In genomic region chr2:10795508-10796046, GRCh38 we compare ENCODE assay signal across 23 cellular contexts.
"Had no signal": no experiment of that assay in that cellular context is flagged by ENCODE, and none has a peak within 500 bp of the region (broad histone marks: within the 10 kb centered on the region; RNA-seq: fewer than 3 reads in every experiment).

No MANE protein-coding gene starts in this region.

- H3K9me3 Mint-ChIP-seq: naive thymus-derived CD4-positive, alpha-beta T cell; stimulated activated memory B cell treated with anti-CD40 and anti-IgM and Interleukin-4, amounts not matched to agents 10 μg/mL and 1 μg/mL and 100 μg/mL, for 72 hours had no signal

- H3K27me3 Mint-ChIP-seq: naive thymus-derived CD4-positive, alpha-beta T cell; stimulated activated memory B cell treated with anti-CD40 and anti-IgM and Interleukin-4, amounts not matched to agents 10 μg/mL and 1 μg/mL and 100 μg/mL, for 72 hours had no signal

- DNase-seq: activated CD8-positive, alpha-beta memory T cell treated with anti-CD3 and anti-CD28 coated beads, Interleukin-2, amount 50 U/mL, for 48 hours; cerebellar nuclear complex; cortex of kidney; gastrocnemius medialis; heart right ventricle; left ventricle myocardium inferior; mucosa of descending colon; naive thymus-derived CD4-positive, alpha-beta T cell; pancreas; SIG-M5; stimulated activated CD4-positive, alpha-beta T cell treated with anti-CD3 and anti-CD28 coated beads, Interleukin-4, amount 100 ng/mL, for 1 hour; substantia nigra; T-helper 1 cell; T-helper 9 cell; tibial artery had no signal

- H3K4me1 ChIP-seq: ascending aorta, breast epithelium, pancreas, tibial artery had no signal

- H3K27me3 ChIP-seq: ascending aorta, breast epithelium, gastrocnemius medialis, heart right ventricle, neutrophil, pancreas, tibial artery had no signal

- H3K9me3 ChIP-seq: ascending aorta, breast epithelium, gastrocnemius medialis, heart right ventricle, left ventricle myocardium inferior, mucosa of descending colon, neutrophil, pancreas, tibial artery had no signal

- H3K4me3 ChIP-seq: ascending aorta, breast epithelium, gastrocnemius medialis, heart right ventricle, left ventricle myocardium inferior, mucosa of descending colon, pancreas, smooth muscle cell, tibial artery had no signal

- H3K4me2 ChIP-seq: smooth muscle cell had no signal

- FAIRE-seq: pancreas had no signal

- H3K27ac ChIP-seq: ascending aorta, breast epithelium, gastrocnemius medialis, heart right ventricle, left ventricle myocardium inferior, neutrophil, pancreas, tibial artery had no signal

- H3K27ac Mint-ChIP-seq: stimulated activated memory B cell treated with anti-CD40 and anti-IgM and Interleukin-4, amounts not matched to agents 10 μg/mL and 1 μg/mL and 100 μg/mL, for 72 hours had no signal

- ATAC-seq: esophagus mucosa; gastrocnemius medialis; mucosa of descending colon; sciatic nerve; SK-N-SH treated with all-trans-retinoic acid at 6 μM for 48 hours; stimulated activated memory B cell treated with anti-CD40 and anti-IgM and Interleukin-4, amounts not matched to agents 10 μg/mL and 1 μg/mL and 100 μg/mL, for 72 hours had no signal

- H3K4me3 Mint-ChIP-seq: naive thymus-derived CD4-positive, alpha-beta T cell; stimulated activated memory B cell treated with anti-CD40 and anti-IgM and Interleukin-4, amounts not matched to agents 10 μg/mL and 1 μg/mL and 100 μg/mL, for 72 hours had no signal

- H3K36me3 ChIP-seq: breast epithelium had no signal
